In genomic region chr20:50510706-50511401, GRCh38 we compare ENCODE assay signal across 8 cellular contexts. TPM values are rescaled to one million over a fixed set of nuclear protein-coding genes. Genes with fewer than 3 reads are reported as not detected.
DNase-seq lines count a peak whose midpoint lies in the region; ATAC-seq and TF ChIP-seq lines count a peak whose summit lies in the region.

No MANE protein-coding gene starts in this region.

- CTCF ChIA-PET in activated B cell treated with CpG ODN at 0.5 μM for 24 hours (lab: Charles Lee): interaction anchor here (1.1 to 3.8 kb wide), 9 partner anchors 9 to 68 kb away, joined by 3 to 16 read pairs (median 5); no protein-coding TSS in a partner anchor

- H3K27ac ChIP-seq in ovary: peak overlapping the region in 1 of 2 donors; percentile 88

- H3K4me3 ChIP-seq in BE2C (ENCODE audit: low read depth, low read length) (peak overlapping the region; percentile 75), fibroblast of mammary gland (ENCODE audit: control insufficient read depth, low read depth, low read length) (peak overlapping the region; percentile 90), ovary (peak overlapping the region; percentile 100)

- TF ChIP-seq EP300 in ovary (IDR thresholded peaks at IDR 0.05): no peak

- TF ChIP-seq CTCF in BE2C (IDR thresholded peaks at IDR 0.05; ENCODE audit: low read depth, low read length) (no peak), HFFc6 (IDR thresholded peaks at IDR 0.05) (no peak), activated B cell treated with CpG ODN at 0.5 μM for 24 hours (IDR thresholded peaks at IDR 0.05) (no peak), fibroblast of mammary gland (conservative IDR thresholded peaks at IDR 0.05; ENCODE audit: control insufficient read depth, insufficient read depth, low read depth, low read length) (no peak), ovary (IDR thresholded peaks at IDR 0.05) (no peak)

- H3K9me3 Mint-ChIP-seq in HFFc6: no peaks in the 10 kb centered on the region
- H3K9me3 Mint-ChIP-seq in activated B cell treated with CpG ODN at 0.5 μM for 24 hours: no peaks in the 10 kb centered on the region

- H3K27ac Mint-ChIP-seq in HFFc6: peak overlapping the region; percentile 86
- H3K27ac Mint-ChIP-seq in activated B cell treated with CpG ODN at 0.5 μM for 24 hours: peak overlapping the region; percentile 96

- H3K27me3 ChIP-seq in BE2C (no peaks in the 10 kb centered on the region), ovary (no peaks in the 10 kb centered on the region)

- POLR2A ChIA-PET in activated B cell treated with CpG ODN at 0.5 μM for 24 hours (lab: Charles Lee): interaction anchor here (0.7 to 36.7 kb wide), 13 partner anchors 8 to 420 kb away, joined by 3 to 1679 read pairs (median 6); partner anchors contain the start of gene ADNP

- no peaks in the 10 kb centered on the region for H3K36me3 ChIP-seq in BE2C
- no peaks in the 10 kb centered on the region for H3K36me3 ChIP-seq in ovary

- no peaks in the 10 kb centered on the region; the same call in none of the 2 replicates for H3K27me3 Mint-ChIP-seq in HFFc6 (ENCODE audit: insufficient read depth)
- no peaks in the 10 kb centered on the region for H3K27me3 Mint-ChIP-seq in activated B cell treated with CpG ODN at 0.5 μM for 24 hours

- 1% methylated on average over 18 to 29 of the region's 29 CpGs for WGBS in ovary, 3 donors

- H3K9me3 ChIP-seq in BE2C (no peaks in the 10 kb centered on the region), ovary (no peaks in the 10 kb centered on the region)

- H3K4me1 Mint-ChIP-seq in HFFc6 (ENCODE audit: low read depth) (peaks cover 56% of the 10 kb centered on the region), activated B cell treated with CpG ODN at 0.5 μM for 24 hours (peaks cover 54% of the 10 kb centered on the region)

- H3K4me3 Mint-ChIP-seq in HFFc6: peak overlapping the region; percentile 93
- H3K4me3 Mint-ChIP-seq in activated B cell treated with CpG ODN at 0.5 μM for 24 hours: peak overlapping the region; percentile 90

- no peak for TF ChIP-seq POLR2A in ovary (IDR thresholded peaks at IDR 0.05)

- ATAC-seq in activated B cell treated with CpG ODN at 0.5 μM for 24 hours (ENCODE audit: low read depth): peak; percentile 4
- no peak for ATAC-seq in GM21526 (IDR thresholded peaks at IDR 0.05; ENCODE audit: low FRiP score, unreplicated experiment)

- intact Hi-C loops in activated B cell treated with CpG ODN at 0.5 μM for 24 hours (cut with micrococcal nuclease): loop anchor here (1.0 to 10.0 kb wide), 9 partner anchors 13 to 1236 kb away; partner anchors contain the start of genes ADNP, CEBPB, PARD6B and ZNFX1
- intact Hi-C loops in ovary (cut with DNase I): loop anchor here in 1 of 4 donors (10.0 kb wide), 1 partner anchor 64 kb away; no protein-coding TSS in a partner anchor

- H3K4me1 ChIP-seq in BE2C (peaks cover 2% of the 10 kb centered on the region; the same call in 1 of the 2 replicates), ovary (ENCODE audit: insufficient read depth) (peaks cover 9% of the 10 kb centered on the region)

- H3K36me3 Mint-ChIP-seq in HFFc6 (ENCODE audit: low read depth) (peaks cover 8% of the 10 kb centered on the region), activated B cell treated with CpG ODN at 0.5 μM for 24 hours (ENCODE audit: low read depth) (peaks cover 49% of the 10 kb centered on the region)

- DNase-seq in BE2C (peak; percentile 25), HFFc6 (no peak), activated B cell treated with CpG ODN at 0.5 μM for 24 hours (peak; percentile 33), fibroblast of mammary gland (ENCODE audit: low read depth) (no peak), ovary (peak in 2 of 5 donors; percentile 43 to 56), T1000 (lab: John Stamatoyannopoulos, UW) (no peak), NCI-H2196 (lab: John Stamatoyannopoulos, UW; ENCODE audit: unreplicated experiment) (no peak)

RNA-seq across cellular contexts. Expression of gene PTPN1, which starts 0.7 kb away (rescaled TPM):
- polyA plus RNA-seq in BE2C (2012; ENCODE audit: insufficient read depth, insufficient read length, low read depth): 58.1 TPM
- 10 to 100 TPM; 37.8 to 46.5 (median 45.2) TPM for total RNA-seq in HFFc6 (2021; fragmentation: NEBNext Ultra II Directional; extraction: Animal tissue kit (Norgen Biotek cat#: 25700))
- total RNA-seq in activated B cell treated with CpG ODN at 0.5 μM for 24 hours (212 and 227 TPM in 2 replicates), ovary (10 to 100 TPM; 17.6 to 31.1 (median 26.6) TPM)
- polyA plus RNA-seq in ovary: 10 to 100 TPM; 24.6 to 36.7 TPM

Comparison
In these comparisons a context has a peak if more than half of its experiments do, and no peak if none do; other contexts are left out.
1. DNase-seq: peak in BE2C (single experiment) and activated B cell treated with CpG ODN at 0.5 μM for 24 hours (single experiment); none in HFFc6 (single experiment), fibroblast of mammary gland (single experiment), T1000 (single experiment) and NCI-H2196 (single experiment).
2. Peak in every context shown above with its lines, with median percentiles within 50 percentile points of each other: H3K4me3 ChIP-seq.